ENCODE assay signal across 13 cellular contexts in the genomic region with DNA sequence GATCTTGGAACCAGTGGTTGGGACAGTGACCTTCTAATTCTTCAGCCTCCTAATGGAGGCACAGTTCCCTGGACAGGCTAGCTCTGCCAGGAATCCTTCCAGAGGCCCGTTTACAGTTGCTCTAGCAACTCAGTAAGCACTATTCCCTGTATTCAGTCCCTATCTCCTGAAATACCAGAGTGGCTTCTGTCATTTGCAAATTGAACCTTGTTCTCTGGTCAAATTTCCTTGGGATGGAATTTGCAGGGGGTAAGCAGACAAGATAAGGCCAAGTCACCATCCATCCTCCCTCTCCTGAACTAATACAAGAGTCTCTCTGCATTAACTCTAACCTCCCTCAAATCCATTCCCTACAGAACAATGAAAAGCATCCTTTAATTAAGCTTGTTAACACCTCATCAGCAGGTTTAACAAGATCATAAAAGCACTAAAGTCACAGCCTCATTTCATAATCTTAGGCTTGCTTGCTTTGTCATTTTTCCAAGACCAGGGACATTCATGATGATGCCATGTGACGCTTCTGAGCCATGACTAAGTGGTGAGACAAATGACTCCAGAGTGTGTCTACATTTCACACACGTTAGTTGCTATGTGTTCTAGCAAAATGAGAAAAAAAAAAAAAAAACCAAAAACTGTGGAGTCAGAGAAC. TPM values are rescaled to one million over a fixed set of nuclear protein-coding genes. Genes with fewer than 3 reads are reported as not detected.
DNase-seq lines count a peak whose midpoint lies in the region; ATAC-seq and TF ChIP-seq lines count a peak whose summit lies in the region.
"Had no signal": no experiment of that assay in that cellular context is flagged by ENCODE, and none has a peak within 500 bp of the region (broad histone marks: within the 10 kb centered on the region; RNA-seq: fewer than 3 reads in every experiment).

No MANE protein-coding gene starts in this region.

- H3K4me3 ChIP-seq in fibroblast of villous mesenchyme (ENCODE audit: low read depth, low read length) = no peak overlapping the region
- no peak overlapping the region for H3K4me3 ChIP-seq in thyroid gland (replicated peaks in 1 of 3)
- no peak overlapping the region for H3K4me3 ChIP-seq in H7 (ENCODE audit: insufficient read depth, low read depth, low read length)
- H3K4me3 ChIP-seq: BLaER1, GM12878, sigmoid colon had no signal

- DNase-seq in activated naive CD4-positive, alpha-beta T cell treated with anti-CD3 and anti-CD28 coated beads, Interleukin-2, amount 50 U/mL, for 72 hours (ENCODE audit: low spot score in 2 of 2) = no peak
- no peak for DNase-seq in activated naive CD4-positive, alpha-beta T cell (lab: John Stamatoyannopoulos, UW)
- DNase-seq in RPMI7951 (ENCODE audit: low read depth) (peak; percentile 66), fibroblast of villous mesenchyme (ENCODE audit: low read depth) (peak; percentile 26), thyroid gland (peak; percentile 39 to 45), dermis blood vessel endothelial cell (no peak), H7 (no peak)
- DNase-seq: activated naive CD4-positive, alpha-beta T cell treated with Interleukin-2 at 50 U/mL for 16 hours; MV-4-11; sigmoid colon had no signal

- no peak overlapping the region for H3K27ac Mint-ChIP-seq in activated naive CD4-positive, alpha-beta T cell treated with anti-CD3 and anti-CD28 coated beads, Interleukin-2, amount 50 U/mL, for 72 hours

- H3K27me3 ChIP-seq in thyroid gland (no peaks in the 10 kb centered on the region), H7 (ENCODE audit: control insufficient read depth, insufficient read depth, low read length) (no peaks in the 10 kb centered on the region)
- H3K27me3 ChIP-seq: BLaER1, sigmoid colon had no signal

- no peak for TF ChIP-seq POLR2A in thyroid gland (IDR thresholded peaks at IDR 0.05)

- TF ChIP-seq CTCF in fibroblast of villous mesenchyme (IDR thresholded peaks at IDR 0.05; ENCODE audit: insufficient read depth, low read depth, low read length) = no peak
- TF ChIP-seq CTCF in thyroid gland (IDR thresholded peaks at IDR 0.05) = no peak

- no peaks in the 10 kb centered on the region for H3K9me3 Mint-ChIP-seq in activated naive CD4-positive, alpha-beta T cell treated with anti-CD3 and anti-CD28 coated beads, Interleukin-2, amount 50 U/mL, for 72 hours

- H3K4me1 ChIP-seq in thyroid gland = peaks cover 8 to 12% of the 10 kb centered on the region in 2 donors

- WGBS in thyroid gland, 2 donors = 54 to 63% methylated on average over 3 of the region's 3 CpGs

- no peaks in the 10 kb centered on the region for H3K9me3 ChIP-seq in thyroid gland
- H3K9me3 ChIP-seq: BLaER1, sigmoid colon had no signal

- no peak overlapping the region for H3K27ac ChIP-seq in thyroid gland
- H3K27ac ChIP-seq: BLaER1, sigmoid colon had no signal

- H3K36me3 ChIP-seq in thyroid gland = no peaks in the 10 kb centered on the region
- H3K36me3 ChIP-seq in H7 (replicated peaks; ENCODE audit: control insufficient read depth, insufficient read depth, low read length) = no peaks in the 10 kb centered on the region
- H3K36me3 ChIP-seq: BLaER1 had no signal

- peak; percentile 48 to 49 for ATAC-seq in activated naive CD4-positive, alpha-beta T cell treated with anti-CD3 and anti-CD28 coated beads, Interleukin-2, amount 50 U/mL, for 72 hours
- ATAC-seq in GM19328 (IDR thresholded peaks at IDR 0.05; ENCODE audit: unreplicated experiment) = no peak
- ATAC-seq: GM12878 had no signal

- no peaks in the 10 kb centered on the region for H3K36me3 Mint-ChIP-seq in activated naive CD4-positive, alpha-beta T cell treated with anti-CD3 and anti-CD28 coated beads, Interleukin-2, amount 50 U/mL, for 72 hours

- intact Hi-C loops in thyroid gland (cut with DNase I) = no loop called here

RNA-seq across cellular contexts. Expression of gene SLC22A23, which starts 37.1 kb away (rescaled TPM):
- under 1 TPM; 0.27 to 0.72 TPM for total RNA-seq in activated naive CD4-positive, alpha-beta T cell treated with anti-CD3 and anti-CD28 coated beads, Interleukin-2, amount 50 U/mL, for 72 hours
- total RNA-seq in RPMI7951 (2014; rRNA removed; shearing (Covaris generic)) = 0.29 and 0.72 TPM in 2 replicates
- total RNA-seq in fibroblast of villous mesenchyme (2.2 and 2.6 TPM in 2 replicates), thyroid gland (10 to 100 TPM; 16.6 to 21.8 (median 17.6) TPM), dermis blood vessel endothelial cell (58.5 and 70.6 TPM in 2 replicates)
- 14.6 and 20.7 TPM in 2 replicates for total RNA-seq in H7 (2014; rRNA removed; shearing (Covaris generic))

Comparison
In these comparisons a context has a peak if more than half of its experiments do, and no peak if none do; other contexts are left out.
1. DNase-seq: peak in RPMI7951 (single experiment), fibroblast of villous mesenchyme (single experiment) and thyroid gland (2 of 2); none in activated naive CD4-positive, alpha-beta T cell treated with anti-CD3 and anti-CD28 coated beads, Interleukin-2, amount 50 U/mL, for 72 hours (0 of 2), activated naive CD4-positive, alpha-beta T cell (0 of 4), dermis blood vessel endothelial cell (single experiment) and H7 (single experiment).